16 cellular contexts compared by ENCODE assay signal in genomic region chrX:40314070-40314469, GRCh38.
A peak's percentile ranks its signal among the peaks of the same experiment; 100 is the strongest.
DNase-seq lines count a peak whose midpoint lies in the region; ATAC-seq, FAIRE-seq and TF ChIP-seq lines count a peak whose summit lies in the region.
"Had no signal": no experiment of that assay in that cellular context is flagged by ENCODE, and none has a peak within 500 bp of the region (broad histone marks: within the 10 kb centered on the region; RNA-seq: fewer than 3 reads in every experiment).

No MANE protein-coding gene starts in this region.

- SMC1A ChIA-PET in GM12878 (lab: Charles Lee; ENCODE audit: uncharacterized antibody, unreplicated experiment), result interaction anchor here (1.0 kb wide), 1 partner anchor 151 kb away, joined by 3 read pairs; no protein-coding TSS in a partner anchor

- POLR2A ChIA-PET in GM12878 (lab: Charles Lee), result no interaction called here

- no peaks in the 10 kb centered on the region for H3K27me3 ChIP-seq in GM12878 (replicated peaks in 1 of 2; ENCODE audit: control insufficient read depth in 2 of 2, insufficient read depth in 2 of 2, low read length in 1 of 2)
- no peaks in the 10 kb centered on the region for H3K27me3 ChIP-seq in left lung
- H3K27me3 ChIP-seq: esophagus muscularis mucosa had no signal

- H3K9me3 ChIP-seq in GM12878 (replicated peaks; ENCODE audit: control insufficient read depth, insufficient read depth, low read length) (peaks cover 5% of the 10 kb centered on the region; the same call in 2 of the 3 replicates), left lung (no peaks in the 10 kb centered on the region)

- H2AFZ ChIP-seq in GM12878 (ENCODE audit: control insufficient read depth, low read depth, low read length), result peak overlapping the region; percentile 17; the same call in 1 of the 2 replicates

- RAD21 ChIA-PET in GM12878 (lab: Charles Lee; ENCODE audit: unreplicated experiment), result interaction anchor here (1.0 kb wide), 1 partner anchor 155 kb away, joined by 4 read pairs; no protein-coding TSS in a partner anchor

- H3K27ac ChIP-seq in GM12878 (ENCODE audit: control insufficient read depth, insufficient read depth) (no peak overlapping the region), left lung (no peak overlapping the region)
- H3K27ac ChIP-seq: esophagus muscularis mucosa had no signal

- TF ChIP-seq EP300 in GM12878 (IDR thresholded peaks at IDR 0.05; ENCODE audit: borderline replicate concordance in 1 of 2, control insufficient read depth in 1 of 2, low read depth in 2 of 2, low read length in 2 of 2), result no peak

- intact Hi-C loops in GM12878 (cut with micrococcal nuclease; ENCODE audit: unreplicated experiment), result loop anchor here (10.0 kb wide), 1 partner anchor 91 kb away; no protein-coding TSS in a partner anchor
- intact Hi-C loops in left lung (cut with DNase I), result no loop called here

- no peaks in the 10 kb centered on the region for H4K20me1 ChIP-seq in GM12878 (ENCODE audit: control insufficient read depth, insufficient read depth)

- no peak for TF ChIP-seq POLR2A in GM12878 (IDR thresholded peaks at IDR 0.05; ENCODE audit: low read depth, low read length)
- TF ChIP-seq POLR2A in H54 (IDR thresholded peaks at IDR 0.05; ENCODE audit: low read depth, low read length), result no peak

- H3K36me3 ChIP-seq in GM12878 (ENCODE audit: control insufficient read depth in 2 of 2, insufficient read depth in 2 of 2, low read length in 1 of 2) (no peaks in the 10 kb centered on the region), left lung (no peaks in the 10 kb centered on the region)
- H3K36me3 ChIP-seq: esophagus muscularis mucosa had no signal

- 34% methylated on average over 4 of the region's 4 CpGs for WGBS in GM12878 (ENCODE audit: insufficient coverage, insufficient replicate concordance, low lambda C conversion rate, missing lambda C conversion rate)

- H3K79me2 ChIP-seq in GM12878 (ENCODE audit: control insufficient read depth, insufficient read depth, low read length), result no peaks in the 10 kb centered on the region

- TF ChIP-seq CTCF in GM12878 (IDR thresholded peaks at IDR 0.05 in 2 of 3, conservative IDR thresholded peaks at IDR 0.05 in 1 of 3; ENCODE audit: control insufficient read depth in 2 of 3, extremely low read depth in 1 of 3, insufficient read depth in 1 of 3, low read depth in 3 of 3, low read length in 3 of 3), result peak in 2 of 3 experiments; percentile 11 to 29; a peak in 1 of 6 replicates
- no peak for TF ChIP-seq CTCF in left lung (IDR thresholded peaks at IDR 0.05)

- DNase-seq in COLO668 (lab: John Stamatoyannopoulos, UW; ENCODE audit: unreplicated experiment) (peak; percentile 1), KBM-7 (peak; percentile 16), GM12878 (ENCODE audit: low read depth, low spot score) (no peak), left lung (no peak), NCI-H2029 treated with DMSO at 0.1 percent for 48 hours (lab: John Stamatoyannopoulos, UW) (no peak), NCI-H446 treated with DMSO at 0.1 percent for 48 hours (lab: John Stamatoyannopoulos, UW) (no peak), LoVo (ENCODE audit: low spot score) (no peak), H54 (ENCODE audit: insufficient read length, low spot score) (no peak)
- DNase-seq: activated CD4-positive, alpha-beta T cell treated with anti-CD3 and anti-CD28 coated beads, Interleukin-2, amount 50 U/mL, for 48 hours; activated T-cell treated with anti-CD3 and anti-CD28 coated beads, Interleukin-2, amount 50 U/mL, for 24 hours; glutamatergic neuron; kidney glomerular epithelial cell; SIG-M5; stimulated activated CD4-positive, alpha-beta T cell treated with anti-CD3 and anti-CD28 coated beads, Interleukin-2, amount 100 ng/mL, for 24 hours had no signal

- CTCF ChIA-PET in GM12878 (lab: Yijun Ruan, JAX), result interaction anchor here (0.9 to 1.7 kb wide), 2 partner anchors 14 to 155 kb away, joined by 3 read pairs; no protein-coding TSS in a partner anchor

- no peak overlapping the region for H3K4me2 ChIP-seq in GM12878 (ENCODE audit: control insufficient read depth, insufficient read depth)

- TF ChIP-seq RAD21 in GM12878 (IDR thresholded peaks at IDR 0.05; ENCODE audit: insufficient read depth, low read depth, low read length), result 0 out of 2 replicates have a peak, but pooled peaks have one; percentile 11

- ATAC-seq in GM12878 (peak; percentile 37; the same call in 1 of the 3 replicates), left lung (peak; percentile 40)
- ATAC-seq: activated naive CD4-positive, alpha-beta T cell treated with anti-CD3 and anti-CD28 coated beads, Interleukin-2, amount 50 U/mL, for 72 hours had no signal

- in situ Hi-C loops in KBM-7 (cut with MboI; ENCODE audit: low pct_unique_long_range_greater_than_20kb, low sequenced_read_pairs) (no loop called here), GM12878 (cut with MboI) (no loop called here)

- H3K4me3 ChIP-seq in GM12878 (no peak overlapping the region), left lung (no peak overlapping the region)
- H3K4me3 ChIP-seq: esophagus muscularis mucosa had no signal

- BruUV-seq in GM12878 (replicated peaks; lab: Mats Ljungman, UMichigan), result no TSS peak

- no peak overlapping the region for H3K9ac ChIP-seq in GM12878 (ENCODE audit: control insufficient read depth, insufficient read depth, low read length)

- no peaks in the 10 kb centered on the region for H3K4me1 ChIP-seq in GM12878 (ENCODE audit: control insufficient read depth, insufficient read depth, low read length)
- no peaks in the 10 kb centered on the region for H3K4me1 ChIP-seq in left lung
- H3K4me1 ChIP-seq: esophagus muscularis mucosa had no signal

- FAIRE-seq in GM12878 (lab: Jason Lieb, UNC) (no peak), H54 (lab: Jason Lieb, UNC) (no peak)

TF ChIP-seq in GM12878, 131 proteins besides CTCF, POLR2A, EP300 and RAD21:
- TF ChIP-seq TCF3 (IDR thresholded peaks at IDR 0.05; ENCODE audit: borderline replicate concordance, insufficient read depth, low read depth, low read length) (no peak), ATF7 (IDR thresholded peaks at IDR 0.05; ENCODE audit: low read depth) (no peak), HCFC1 (IDR thresholded peaks at IDR 0.05; ENCODE audit: low read length) (no peak), EZH2 (IDR thresholded peaks at IDR 0.05; ENCODE audit: borderline replicate concordance, control insufficient read depth, low read depth, low read length) (no peak), BCL3 (IDR thresholded peaks at IDR 0.05; ENCODE audit: borderline replicate concordance, insufficient read depth, low read depth, low read length, poor library complexity, severe bottlenecking) (no peak), KDM1A (IDR thresholded peaks at IDR 0.05; ENCODE audit: borderline replicate concordance) (no peak), FOXK2 (IDR thresholded peaks at IDR 0.05) (no peak), ZNF217 (IDR thresholded peaks at IDR 0.05) (no peak)
- TF ChIP-seq, protein P1, sequence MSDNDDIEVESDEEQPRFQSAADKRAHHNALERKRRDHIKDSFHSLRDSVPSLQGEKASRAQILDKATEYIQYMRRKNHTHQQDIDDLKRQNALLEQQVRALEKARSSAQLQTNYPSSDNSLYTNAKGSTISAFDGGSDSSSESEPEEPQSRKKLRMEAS (IDR thresholded peaks at IDR 0.05; ENCODE audit: low read depth, low read length), result no peak
- TF ChIP-seq, protein P2, sequence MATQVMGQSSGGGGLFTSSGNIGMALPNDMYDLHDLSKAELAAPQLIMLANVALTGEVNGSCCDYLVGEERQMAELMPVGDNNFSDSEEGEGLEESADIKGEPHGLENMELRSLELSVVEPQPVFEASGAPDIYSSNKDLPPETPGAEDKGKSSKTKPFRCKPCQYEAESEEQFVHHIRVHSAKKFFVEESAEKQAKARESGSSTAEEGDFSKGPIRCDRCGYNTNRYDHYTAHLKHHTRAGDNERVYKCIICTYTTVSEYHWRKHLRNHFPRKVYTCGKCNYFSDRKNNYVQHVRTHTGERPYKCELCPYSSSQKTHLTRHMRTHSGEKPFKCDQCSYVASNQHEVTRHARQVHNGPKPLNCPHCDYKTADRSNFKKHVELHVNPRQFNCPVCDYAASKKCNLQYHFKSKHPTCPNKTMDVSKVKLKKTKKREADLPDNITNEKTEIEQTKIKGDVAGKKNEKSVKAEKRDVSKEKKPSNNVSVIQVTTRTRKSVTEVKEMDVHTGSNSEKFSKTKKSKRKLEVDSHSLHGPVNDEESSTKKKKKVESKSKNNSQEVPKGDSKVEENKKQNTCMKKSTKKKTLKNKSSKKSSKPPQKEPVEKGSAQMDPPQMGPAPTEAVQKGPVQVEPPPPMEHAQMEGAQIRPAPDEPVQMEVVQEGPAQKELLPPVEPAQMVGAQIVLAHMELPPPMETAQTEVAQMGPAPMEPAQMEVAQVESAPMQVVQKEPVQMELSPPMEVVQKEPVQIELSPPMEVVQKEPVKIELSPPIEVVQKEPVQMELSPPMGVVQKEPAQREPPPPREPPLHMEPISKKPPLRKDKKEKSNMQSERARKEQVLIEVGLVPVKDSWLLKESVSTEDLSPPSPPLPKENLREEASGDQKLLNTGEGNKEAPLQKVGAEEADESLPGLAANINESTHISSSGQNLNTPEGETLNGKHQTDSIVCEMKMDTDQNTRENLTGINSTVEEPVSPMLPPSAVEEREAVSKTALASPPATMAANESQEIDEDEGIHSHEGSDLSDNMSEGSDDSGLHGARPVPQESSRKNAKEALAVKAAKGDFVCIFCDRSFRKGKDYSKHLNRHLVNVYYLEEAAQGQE (IDR thresholded peaks at IDR 0.05; ENCODE audit: low read depth, low read length), result no peak

Comparison
In these comparisons a context has a peak if more than half of its experiments do, and no peak if none do; other contexts are left out.
1. DNase-seq: peak in COLO668 (single experiment) and KBM-7 (single experiment); none in GM12878 (single experiment), left lung (0 of 2), NCI-H2029 treated with DMSO at 0.1 percent for 48 hours (single experiment), NCI-H446 treated with DMSO at 0.1 percent for 48 hours (single experiment), LoVo (single experiment) and H54 (single experiment).
2. CTCF ChIP-seq: peak in GM12878 (2 of 3); none in left lung (0 of 2).